In the genomic region with DNA sequence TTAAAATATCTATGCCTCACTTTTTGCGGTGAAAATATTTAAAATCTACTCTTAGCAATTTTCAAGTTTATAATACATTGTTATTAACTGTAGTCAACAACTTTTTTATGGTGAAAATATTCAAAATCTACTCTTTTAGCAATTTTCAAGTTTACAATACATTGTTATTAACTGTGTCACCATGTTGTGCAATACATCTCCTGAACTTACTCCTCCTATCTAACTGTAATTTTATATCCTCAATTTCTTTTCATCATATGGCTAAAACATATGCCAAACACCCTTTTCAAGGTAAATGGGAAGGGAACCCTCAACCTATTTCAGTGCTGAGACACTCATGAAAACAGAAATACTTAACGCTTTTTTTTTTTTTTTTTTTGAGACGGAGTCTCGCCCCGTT, we compare ENCODE assay signal across 26 cellular contexts.
"Had no signal": no experiment of that assay in that cellular context is flagged by ENCODE, and none has a peak within 500 bp of the region (broad histone marks: within the 10 kb centered on the region; RNA-seq: fewer than 3 reads in every experiment).

No MANE protein-coding gene starts in this region.

- ATAC-seq: activated naive CD4-positive, alpha-beta T cell treated with anti-CD3 and anti-CD28 coated beads, Interleukin-2, amount 50 U/mL, for 72 hours; activated T-cell treated with anti-CD3 and anti-CD28 coated beads, Interleukin-2, amount 50 U/mL, for 72 hours; esophagus mucosa had no signal

- H3K4me3 Mint-ChIP-seq: activated CD4-positive, alpha-beta memory T cell treated with anti-CD3 and anti-CD28 coated beads, Interleukin-2, amount 10 ng/mL, durations not matched to agents 7 days and 5 days; activated CD4-positive, alpha-beta T cell treated with anti-CD3 and anti-CD28 coated beads, Interleukin-2, amount 10 ng/mL, durations not matched to agents 7 days and 5 days; activated naive CD4-positive, alpha-beta T cell treated with anti-CD3 and anti-CD28 coated beads, Interleukin-2, amount 10 ng/mL, durations not matched to agents 7 days and 5 days; activated naive CD8-positive, alpha-beta T cell treated with anti-CD3 and anti-CD28 coated beads, Interleukin-2, amount 10 ng/mL, durations not matched to agents 7 days and 5 days; activated T-cell treated with anti-CD3 and anti-CD28 coated beads, Interleukin-2, amount 50 U/mL, for 24 hours; activated T-cell treated with anti-CD3 and anti-CD28 coated beads, Interleukin-2, amount 50 U/mL, for 72 hours; brain had no signal

- H3K9me3 Mint-ChIP-seq: activated CD4-positive, alpha-beta memory T cell treated with anti-CD3 and anti-CD28 coated beads, Interleukin-2, amount 10 ng/mL, durations not matched to agents 7 days and 5 days; activated CD4-positive, alpha-beta T cell treated with anti-CD3 and anti-CD28 coated beads, Interleukin-2, amount 10 ng/mL, durations not matched to agents 7 days and 5 days; activated naive CD4-positive, alpha-beta T cell treated with anti-CD3 and anti-CD28 coated beads, Interleukin-2, amount 10 ng/mL, durations not matched to agents 7 days and 5 days; activated naive CD8-positive, alpha-beta T cell treated with anti-CD3 and anti-CD28 coated beads, Interleukin-2, amount 10 ng/mL, durations not matched to agents 7 days and 5 days; activated T-cell treated with anti-CD3 and anti-CD28 coated beads, Interleukin-2, amount 50 U/mL, for 24 hours; activated T-cell treated with anti-CD3 and anti-CD28 coated beads, Interleukin-2, amount 50 U/mL, for 72 hours; brain had no signal

- H3K27me3 ChIP-seq: ascending aorta, breast epithelium, cardiac muscle cell, colonic mucosa had no signal

- H3K4me1 ChIP-seq: breast epithelium, colonic mucosa had no signal

- H3K36me3 Mint-ChIP-seq: activated naive CD4-positive, alpha-beta T cell treated with anti-CD3 and anti-CD28 coated beads, Interleukin-2, amount 10 ng/mL, durations not matched to agents 7 days and 5 days; activated naive CD8-positive, alpha-beta T cell treated with anti-CD3 and anti-CD28 coated beads, Interleukin-2, amount 10 ng/mL, durations not matched to agents 7 days and 5 days; brain had no signal

- H3K4me1 Mint-ChIP-seq: activated CD4-positive, alpha-beta memory T cell treated with anti-CD3 and anti-CD28 coated beads, Interleukin-2, amount 10 ng/mL, durations not matched to agents 7 days and 5 days; activated CD4-positive, alpha-beta T cell treated with anti-CD3 and anti-CD28 coated beads, Interleukin-2, amount 10 ng/mL, durations not matched to agents 7 days and 5 days; activated naive CD4-positive, alpha-beta T cell treated with anti-CD3 and anti-CD28 coated beads, Interleukin-2, amount 10 ng/mL, durations not matched to agents 7 days and 5 days; activated naive CD8-positive, alpha-beta T cell treated with anti-CD3 and anti-CD28 coated beads, Interleukin-2, amount 10 ng/mL, durations not matched to agents 7 days and 5 days had no signal

- H3K27ac Mint-ChIP-seq: activated CD4-positive, alpha-beta memory T cell treated with anti-CD3 and anti-CD28 coated beads, Interleukin-2, amount 10 ng/mL, durations not matched to agents 7 days and 5 days; activated CD4-positive, alpha-beta T cell treated with anti-CD3 and anti-CD28 coated beads, Interleukin-2, amount 10 ng/mL, durations not matched to agents 7 days and 5 days; activated naive CD4-positive, alpha-beta T cell treated with anti-CD3 and anti-CD28 coated beads, Interleukin-2, amount 10 ng/mL, durations not matched to agents 7 days and 5 days; activated naive CD4-positive, alpha-beta T cell treated with anti-CD3 and anti-CD28 coated beads, Interleukin-2, amount 50 U/mL, for 72 hours; activated naive CD8-positive, alpha-beta T cell treated with anti-CD3 and anti-CD28 coated beads, Interleukin-2, amount 10 ng/mL, durations not matched to agents 7 days and 5 days; activated T-cell treated with anti-CD3 and anti-CD28 coated beads, Interleukin-2, amount 50 U/mL, for 24 hours; activated T-cell treated with anti-CD3 and anti-CD28 coated beads, Interleukin-2, amount 50 U/mL, for 72 hours had no signal

- H3K27ac ChIP-seq: breast epithelium, cardiac muscle cell, colonic mucosa had no signal

- H3K9me3 ChIP-seq: ascending aorta, breast epithelium, colonic mucosa had no signal

- H3K27me3 Mint-ChIP-seq: activated CD4-positive, alpha-beta memory T cell treated with anti-CD3 and anti-CD28 coated beads, Interleukin-2, amount 10 ng/mL, durations not matched to agents 7 days and 5 days; activated CD4-positive, alpha-beta T cell treated with anti-CD3 and anti-CD28 coated beads, Interleukin-2, amount 10 ng/mL, durations not matched to agents 7 days and 5 days; activated naive CD4-positive, alpha-beta T cell treated with anti-CD3 and anti-CD28 coated beads, Interleukin-2, amount 10 ng/mL, durations not matched to agents 7 days and 5 days; activated naive CD8-positive, alpha-beta T cell treated with anti-CD3 and anti-CD28 coated beads, Interleukin-2, amount 10 ng/mL, durations not matched to agents 7 days and 5 days; activated T-cell treated with anti-CD3 and anti-CD28 coated beads, Interleukin-2, amount 50 U/mL, for 24 hours; brain had no signal

- DNase-seq: activated CD4-positive, alpha-beta memory T cell treated with anti-CD3 and anti-CD28 coated beads, Interleukin-2, amount 10 ng/mL, durations not matched to agents 7 days and 5 days; activated CD4-positive, alpha-beta T cell treated with anti-CD3 and anti-CD28 coated beads for 4 hours; activated CD4-positive, alpha-beta T cell treated with anti-CD3 and anti-CD28 coated beads, Interleukin-2, amount 10 ng/mL, durations not matched to agents 7 days and 5 days; activated CD4-positive, alpha-beta T cell treated with anti-CD3 and anti-CD28 coated beads, Interleukin-2, amount 50 U/mL, for 4 hours; activated CD4-positive, CD25-positive, alpha-beta regulatory T cell; activated CD4-positive, CD25-positive, alpha-beta regulatory T cell treated with anti-CD3 and anti-CD28 coated beads, Interleukin-2, amount 50 U/mL, for 72 hours; activated CD8-positive, alpha-beta memory T cell treated with anti-CD3 and anti-CD28 coated beads, Interleukin-2, amount 50 U/mL, for 48 hours; activated gamma-delta T cell; activated naive CD4-positive, alpha-beta T cell; activated naive CD4-positive, alpha-beta T cell treated with anti-CD3 and anti-CD28 coated beads, Interleukin-2, amount 10 ng/mL, durations not matched to agents 7 days and 5 days; activated naive CD8-positive, alpha-beta T cell treated with anti-CD3 and anti-CD28 coated beads, Interleukin-2, amount 10 ng/mL, durations not matched to agents 7 days and 5 days; activated T-cell treated with anti-CD3 and anti-CD28 coated beads for 4 hours; activated T-cell treated with anti-CD3 and anti-CD28 coated beads, Interleukin-2, amount 50 U/mL, for 24 hours; activated T-cell treated with anti-CD3 and anti-CD28 coated beads, Interleukin-2, amount 50 U/mL, for 72 hours; central memory CD4-positive, alpha-beta T cell; cerebellar nuclear complex; colonic mucosa; effector CD8-positive, alpha-beta T cell; head of caudate nucleus; T-helper 2 cell had no signal

- H3K4me3 ChIP-seq: ascending aorta, breast epithelium, cardiac muscle cell, colonic mucosa had no signal

- H3K36me3 ChIP-seq: ascending aorta, breast epithelium, cardiac muscle cell, colonic mucosa had no signal
